Comparison of ENCODE assay signal across 1 cellular context in genomic region chr1:179929955-179930798, GRCh38.
A peak's percentile ranks its signal among the peaks of the same experiment; 100 is the strongest.
TF ChIP-seq lines count a peak whose summit lies in the region.

No MANE protein-coding gene starts in this region.

TF ChIP-seq in GM12878, 131 proteins besides CTCF, POLR2A, EP300 and RAD21:
- no peak for TF ChIP-seq CEBPB (IDR thresholded peaks at IDR 0.05; ENCODE audit: borderline replicate concordance in 1 of 2, low read depth in 2 of 2, low read length in 2 of 2)
- TF ChIP-seq NR2F1 (conservative IDR thresholded peaks at IDR 0.05): 0 out of 2 replicates have a peak, but pooled peaks have one; percentile 18
- TF ChIP-seq PRDM15 (CRISPR knock-in tag; IDR thresholded peaks at IDR 0.05): no peak
- TF ChIP-seq, protein P1, sequence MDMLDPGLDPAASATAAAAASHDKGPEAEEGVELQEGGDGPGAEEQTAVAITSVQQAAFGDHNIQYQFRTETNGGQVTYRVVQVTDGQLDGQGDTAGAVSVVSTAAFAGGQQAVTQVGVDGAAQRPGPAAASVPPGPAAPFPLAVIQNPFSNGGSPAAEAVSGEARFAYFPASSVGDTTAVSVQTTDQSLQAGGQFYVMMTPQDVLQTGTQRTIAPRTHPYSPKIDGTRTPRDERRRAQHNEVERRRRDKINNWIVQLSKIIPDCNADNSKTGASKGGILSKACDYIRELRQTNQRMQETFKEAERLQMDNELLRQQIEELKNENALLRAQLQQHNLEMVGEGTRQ (IDR thresholded peaks at IDR 0.05; ENCODE audit: borderline replicate concordance, low read depth, low read length): no peak
- TF ChIP-seq RELB (IDR thresholded peaks at IDR 0.05; ENCODE audit: low read depth): no peak
